Comparison of ENCODE assay signal across 8 cellular contexts in genomic region chr9:137294684-137295312, GRCh38. TPM values are rescaled to one million over a fixed set of nuclear protein-coding genes. Genes with fewer than 3 reads are reported as not detected.
DNase-seq lines count a peak whose midpoint lies in the region; ATAC-seq and TF ChIP-seq lines count a peak whose summit lies in the region.

No MANE protein-coding gene starts in this region.

- no peaks in the 10 kb centered on the region for H3K9me3 Mint-ChIP-seq in activated CD4-positive, alpha-beta T cell treated with anti-CD3 and anti-CD28 coated beads, Interleukin-2, amount 10 ng/mL, durations not matched to agents 24 days and 14 days
- H3K9me3 Mint-ChIP-seq in glutamatergic neuron (ENCODE audit: unreplicated experiment), result peaks cover 5% of the 10 kb centered on the region

- peaks cover 16 to 58% (median 42%) of the 10 kb centered on the region in 6 donors for H3K4me1 ChIP-seq in spleen

- peak; percentile 33 for TF ChIP-seq CTCF in WERI-Rb-1 (IDR thresholded peaks at IDR 0.05; ENCODE audit: low read depth, low read length)
- TF ChIP-seq CTCF in glutamatergic neuron (IDR thresholded peaks at IDR 0.05; ENCODE audit: partially characterized antibody, unreplicated experiment), result no peak
- peak in 1 of 11 experiments; percentile 22 for TF ChIP-seq CTCF in spleen (IDR thresholded peaks at IDR 0.05 in 8 of 11, conservative IDR thresholded peaks at IDR 0.05 in 3 of 11)

- TF ChIP-seq POLR2A in spleen (IDR thresholded peaks at IDR 0.05), result no peak

- H3K9me3 ChIP-seq in WERI-Rb-1 (ENCODE audit: severe bottlenecking) (no peaks in the 10 kb centered on the region), spleen (peaks cover 0 to 5% (median 0%) of the 10 kb centered on the region in 8 donors)

- H3K27ac ChIP-seq in WERI-Rb-1 (no peak overlapping the region), spleen (peak overlapping the region in 1 of 8 donors; percentile 5)

- H3K27ac Mint-ChIP-seq in activated CD4-positive, alpha-beta T cell treated with anti-CD3 and anti-CD28 coated beads, Interleukin-2, amount 10 ng/mL, durations not matched to agents 24 days and 14 days, result peak overlapping the region; percentile 12
- no peak overlapping the region for H3K27ac Mint-ChIP-seq in glutamatergic neuron (ENCODE audit: unreplicated experiment)

- no peaks in the 10 kb centered on the region for H3K36me3 Mint-ChIP-seq in activated CD4-positive, alpha-beta T cell treated with anti-CD3 and anti-CD28 coated beads, Interleukin-2, amount 10 ng/mL, durations not matched to agents 24 days and 14 days (ENCODE audit: low read depth)
- H3K36me3 Mint-ChIP-seq in glutamatergic neuron (ENCODE audit: unreplicated experiment), result no peaks in the 10 kb centered on the region

- DNase-seq in activated CD4-positive, alpha-beta T cell treated with anti-CD3 and anti-CD28 coated beads, Interleukin-2, amount 10 ng/mL, durations not matched to agents 24 days and 14 days, result no peak
- no peak for DNase-seq in activated CD4-positive, alpha-beta T cell treated with anti-CD3 and anti-CD28 coated beads for 4 hours
- DNase-seq in WERI-Rb-1, result peak; percentile 64
- peak; percentile 41 for DNase-seq in glutamatergic neuron
- DNase-seq in spleen, result no peak
- DNase-seq in NCI-H82 (lab: John Stamatoyannopoulos, UW), result no peak

- WGBS in spleen, 5 donors, result 15 to 23% (median 17%) methylated on average over 21 to 39 of the region's 39 CpGs

- H3K27me3 ChIP-seq in WERI-Rb-1 (ENCODE audit: insufficient read depth, low read depth, severe bottlenecking), result peaks cover 2% of the 10 kb centered on the region
- peaks cover 2 to 73% (median 39%) of the 10 kb centered on the region in 7 donors for H3K27me3 ChIP-seq in spleen (replicated peaks in 1 of 7)

- H3K4me3 Mint-ChIP-seq in activated CD4-positive, alpha-beta T cell treated with anti-CD3 and anti-CD28 coated beads, Interleukin-2, amount 10 ng/mL, durations not matched to agents 24 days and 14 days, result peak overlapping the region; percentile 24
- H3K4me3 Mint-ChIP-seq in glutamatergic neuron (ENCODE audit: unreplicated experiment), result peak overlapping the region; percentile 35

- peaks cover 39% of the 10 kb centered on the region for H3K27me3 Mint-ChIP-seq in activated CD4-positive, alpha-beta T cell treated with anti-CD3 and anti-CD28 coated beads, Interleukin-2, amount 10 ng/mL, durations not matched to agents 24 days and 14 days
- peaks cover 2% of the 10 kb centered on the region for H3K27me3 Mint-ChIP-seq in glutamatergic neuron (ENCODE audit: unreplicated experiment)

- H3K36me3 ChIP-seq in WERI-Rb-1 (peaks cover 10% of the 10 kb centered on the region), spleen (no peaks in the 10 kb centered on the region)

- intact Hi-C loops in activated CD4-positive, alpha-beta T cell treated with anti-CD3 and anti-CD28 coated beads, Interleukin-2, amount 10 ng/mL, durations not matched to agents 24 days and 14 days (cut with micrococcal nuclease), result loop anchor here (2.0 to 10.0 kb wide), 2 partner anchors 112 to 230 kb away; no protein-coding TSS in a partner anchor
- intact Hi-C loops in spleen (cut with DNase I; ENCODE audit: low total_unique reads), result loop anchor here (5.0 to 10.0 kb wide), 2 partner anchors 113 to 230 kb away; no protein-coding TSS in a partner anchor

- peaks cover 2% of the 10 kb centered on the region for H3K4me1 Mint-ChIP-seq in activated CD4-positive, alpha-beta T cell treated with anti-CD3 and anti-CD28 coated beads, Interleukin-2, amount 10 ng/mL, durations not matched to agents 24 days and 14 days
- H3K4me1 Mint-ChIP-seq in glutamatergic neuron (ENCODE audit: low read depth, unreplicated experiment), result peaks cover 10% of the 10 kb centered on the region

- ATAC-seq in HG03521 (IDR thresholded peaks at IDR 0.05; ENCODE audit: unreplicated experiment) (no peak), HG03342 (IDR thresholded peaks at IDR 0.05; ENCODE audit: unreplicated experiment) (no peak)

- H3K4me3 ChIP-seq in WERI-Rb-1 (ENCODE audit: low read depth, low read length) (peak overlapping the region; percentile 54), spleen (peak overlapping the region in 7 of 8 donors; percentile 24 to 75 (median 41))

RNA-seq across cellular contexts. Expression of gene NRARP, which starts 7.3 kb away (rescaled TPM):
- 12.9 and 13.4 TPM in 2 replicates for total RNA-seq in activated CD4-positive, alpha-beta T cell treated with anti-CD3 and anti-CD28 coated beads, Interleukin-2, amount 10 ng/mL, durations not matched to agents 24 days and 14 days
- total RNA-seq in glutamatergic neuron (ENCODE audit: unreplicated experiment) (15.2 TPM), spleen (10 to 100 TPM in 3 of 7 donors, 1 to 10 TPM in 4; 5.6 to 24.4 (median 9.4) TPM)
- 1 to 10 TPM in 1 of 3 donors, under 1 TPM in 2; 0.37 to 1.3 (median 0.94) TPM for polyA plus RNA-seq in spleen

RNA-seq across cellular contexts. Expression of gene TOR4A, which starts 17.3 kb away (rescaled TPM):
- 10.3 and 11.4 TPM in 2 replicates for total RNA-seq in activated CD4-positive, alpha-beta T cell treated with anti-CD3 and anti-CD28 coated beads, Interleukin-2, amount 10 ng/mL, durations not matched to agents 24 days and 14 days
- total RNA-seq in glutamatergic neuron (ENCODE audit: unreplicated experiment) (1.5 TPM), spleen (10 to 100 TPM; 23.1 to 39.9 (median 29.4) TPM)
- polyA plus RNA-seq in spleen, result 10 to 100 TPM in 1 of 3 donors, 1 to 10 TPM in 2; 3.2 to 10.8 (median 5.1) TPM

RNA-seq across cellular contexts. Expression of gene NELFB, which starts 39.7 kb away (rescaled TPM):
- 72.4 and 75.3 TPM in 2 replicates for total RNA-seq in activated CD4-positive, alpha-beta T cell treated with anti-CD3 and anti-CD28 coated beads, Interleukin-2, amount 10 ng/mL, durations not matched to agents 24 days and 14 days
- total RNA-seq in glutamatergic neuron (ENCODE audit: unreplicated experiment) (48.5 TPM), spleen (10 to 100 TPM; 27.7 to 46.8 (median 39.9) TPM)
- 10 to 100 TPM; 26.6 to 49.7 (median 28.0) TPM for polyA plus RNA-seq in spleen

RNA-seq across cellular contexts. Expression of gene STPG3, which starts 43.7 kb away (rescaled TPM):
- total RNA-seq in activated CD4-positive, alpha-beta T cell treated with anti-CD3 and anti-CD28 coated beads, Interleukin-2, amount 10 ng/mL, durations not matched to agents 24 days and 14 days, result 0.54 and 0.99 TPM in 2 replicates
- total RNA-seq in glutamatergic neuron (ENCODE audit: unreplicated experiment) (not detected), spleen (not detected)
- not detected for polyA plus RNA-seq in spleen

RNA-seq across cellular contexts. Expression of gene TUBB4B, which starts 53.7 kb away (rescaled TPM):
- 292 and 299 TPM in 2 replicates for total RNA-seq in activated CD4-positive, alpha-beta T cell treated with anti-CD3 and anti-CD28 coated beads, Interleukin-2, amount 10 ng/mL, durations not matched to agents 24 days and 14 days
- total RNA-seq in glutamatergic neuron (ENCODE audit: unreplicated experiment) (192 TPM), spleen (100 to 1,000 TPM in 4 of 7 donors, 10 to 100 TPM in 3; 55.1 to 137 (median 102) TPM)
- polyA plus RNA-seq in spleen, result 100 to 1,000 TPM in 2 of 3 donors, 10 to 100 TPM in 1; 59.6 to 112 (median 107) TPM

Comparison
In these comparisons a context has a peak if more than half of its experiments do, and no peak if none do; other contexts are left out.
1. DNase-seq: peak in WERI-Rb-1 (single experiment) and glutamatergic neuron (single experiment); none in activated CD4-positive, alpha-beta T cell treated with anti-CD3 and anti-CD28 coated beads, Interleukin-2, amount 10 ng/mL, durations not matched to agents 24 days and 14 days (single experiment), activated CD4-positive, alpha-beta T cell treated with anti-CD3 and anti-CD28 coated beads for 4 hours (0 of 2), spleen (single experiment) and NCI-H82 (single experiment).